Comparison of ENCODE assay signal across 8 cellular contexts in the genomic region with DNA sequence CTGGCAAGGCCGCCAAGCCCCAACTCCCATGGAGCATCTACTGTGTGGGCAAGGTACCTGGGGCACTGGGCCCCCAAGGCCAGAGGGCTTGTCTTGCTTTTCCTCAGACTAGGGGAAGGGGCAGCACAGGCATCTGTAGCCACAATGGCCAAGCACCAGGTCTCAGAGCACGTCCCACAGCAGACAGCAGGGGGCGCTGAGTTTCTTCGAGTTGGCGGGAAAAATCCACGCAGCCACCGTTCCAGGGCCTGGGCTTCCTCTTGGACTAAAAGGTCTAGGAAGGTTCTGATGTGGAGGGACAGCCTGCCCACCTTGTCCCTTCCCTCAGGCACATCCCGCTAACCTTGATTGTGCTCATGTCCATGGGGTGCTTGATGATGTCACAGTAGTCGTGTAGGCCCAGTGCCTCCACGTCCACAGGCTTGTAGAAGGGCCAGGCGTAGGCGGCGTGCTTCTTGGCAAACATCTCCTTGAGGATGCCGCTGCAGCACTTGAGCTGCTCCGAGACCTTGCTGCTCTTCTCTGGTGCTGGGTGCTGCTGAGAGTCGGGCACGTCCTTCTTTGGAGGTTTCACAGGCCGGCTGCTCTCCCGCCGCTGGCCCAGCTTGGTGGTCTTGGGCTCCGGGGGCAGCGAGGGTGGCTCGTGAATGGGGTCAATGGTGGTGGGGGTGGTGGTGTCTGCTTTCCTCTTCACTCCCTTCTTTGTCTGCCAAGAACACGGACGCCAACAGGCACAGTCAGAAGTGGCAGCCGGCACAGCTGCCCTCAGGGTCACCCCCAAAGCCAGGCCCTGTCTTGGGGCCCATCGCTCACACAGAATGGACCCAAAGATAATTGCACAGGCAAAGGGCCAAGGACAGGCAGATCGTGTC. TPM values are rescaled to one million over a fixed set of nuclear protein-coding genes. Genes with fewer than 3 reads are reported as not detected.
A peak's percentile ranks its signal among the peaks of the same experiment; 100 is the strongest.
DNase-seq lines count a peak whose midpoint lies in the region; ATAC-seq, FAIRE-seq and TF ChIP-seq lines count a peak whose summit lies in the region.

No MANE protein-coding gene starts in this region.

- peak; percentile 49 to 82 (median 71) for ATAC-seq in natural killer cell
- ATAC-seq in stimulated activated memory B cell treated with anti-CD40 and anti-IgM and Interleukin-4, amounts not matched to agents 10 μg/mL and 1 μg/mL and 100 μg/mL, for 72 hours = no peak
- ATAC-seq in HG02970 (IDR thresholded peaks at IDR 0.05; ENCODE audit: low FRiP score, unreplicated experiment) = no peak

- peak; percentile 68 for DNase-seq in GM12892 (ENCODE audit: insufficient read length)
- DNase-seq in activated T-cell treated with anti-CD3 and anti-CD28 coated beads, Interleukin-2, amount 50 U/mL, for 1 hour = peak; percentile 78
- DNase-seq in fibroblast of gingiva (ENCODE audit: low read depth) = peak; percentile 61
- peak; percentile 70 for DNase-seq in natural killer cell

- no peaks in the 10 kb centered on the region for H3K36me3 Mint-ChIP-seq in natural killer cell
- peaks cover 52% of the 10 kb centered on the region for H3K36me3 Mint-ChIP-seq in stimulated activated memory B cell treated with anti-CD40 and anti-IgM and Interleukin-4, amounts not matched to agents 10 μg/mL and 1 μg/mL and 100 μg/mL, for 72 hours

- no peaks in the 10 kb centered on the region for H3K27me3 Mint-ChIP-seq in natural killer cell (ENCODE audit: low read depth in 2 of 2)
- H3K27me3 Mint-ChIP-seq in stimulated activated memory B cell treated with anti-CD40 and anti-IgM and Interleukin-4, amounts not matched to agents 10 μg/mL and 1 μg/mL and 100 μg/mL, for 72 hours = no peaks in the 10 kb centered on the region

- H3K79me2 ChIP-seq in OCI-LY3 (ENCODE audit: low read length) = peaks cover 78% of the 10 kb centered on the region

- H3K9me3 ChIP-seq in OCI-LY3 (ENCODE audit: insufficient read depth, low read length) = no peaks in the 10 kb centered on the region

- TF ChIP-seq POLR2A in GM12892 (IDR thresholded peaks at IDR 0.05; ENCODE audit: low read depth, low read length) = no peak

- FAIRE-seq in GM12892 (lab: Jason Lieb, UNC) = peak; percentile 78

- no peak overlapping the region for H3K27ac ChIP-seq in 22Rv1
- H3K27ac ChIP-seq in OCI-LY3 (ENCODE audit: low read length) = no peak overlapping the region

- H4K20me1 ChIP-seq in OCI-LY3 (ENCODE audit: insufficient read depth, low read length) = peaks cover 71% of the 10 kb centered on the region

- H3K27me3 ChIP-seq in OCI-LY3 (ENCODE audit: low read depth, low read length) = no peaks in the 10 kb centered on the region

- no peak overlapping the region for H3K4me2 ChIP-seq in OCI-LY3 (ENCODE audit: low read length)

- no peaks in the 10 kb centered on the region for H3K9me3 Mint-ChIP-seq in natural killer cell
- H3K9me3 Mint-ChIP-seq in stimulated activated memory B cell treated with anti-CD40 and anti-IgM and Interleukin-4, amounts not matched to agents 10 μg/mL and 1 μg/mL and 100 μg/mL, for 72 hours = no peaks in the 10 kb centered on the region

- peaks cover 88% of the 10 kb centered on the region for H3K36me3 ChIP-seq in OCI-LY3 (replicated peaks; ENCODE audit: low read depth, low read length)

- H3K9ac ChIP-seq in OCI-LY3 (ENCODE audit: low read length) = no peak overlapping the region

- H3K4me1 ChIP-seq in OCI-LY3 (ENCODE audit: low read length) = no peaks in the 10 kb centered on the region

- no peak overlapping the region for H3K4me3 ChIP-seq in OCI-LY3 (ENCODE audit: low read length)

- peak; percentile 86 for TF ChIP-seq CTCF in 22Rv1 (IDR thresholded peaks at IDR 0.05)
- peak; percentile 94 for TF ChIP-seq CTCF in OCI-LY3 (IDR thresholded peaks at IDR 0.05; ENCODE audit: low read depth, low read length)
- TF ChIP-seq CTCF in natural killer cell (IDR thresholded peaks at IDR 0.05) = peak; percentile 76

- H3K4me3 Mint-ChIP-seq in natural killer cell = no peak overlapping the region
- no peak overlapping the region for H3K4me3 Mint-ChIP-seq in stimulated activated memory B cell treated with anti-CD40 and anti-IgM and Interleukin-4, amounts not matched to agents 10 μg/mL and 1 μg/mL and 100 μg/mL, for 72 hours

- no peak overlapping the region for H3K27ac Mint-ChIP-seq in natural killer cell
- H3K27ac Mint-ChIP-seq in stimulated activated memory B cell treated with anti-CD40 and anti-IgM and Interleukin-4, amounts not matched to agents 10 μg/mL and 1 μg/mL and 100 μg/mL, for 72 hours = peak overlapping the region; percentile 35

- intact Hi-C loops in natural killer cell (cut with micrococcal nuclease) = loop anchor here (2.0 to 10.0 kb wide), 2 partner anchors 67 to 201 kb away; a partner anchor contains a TSS

- H3K4me1 Mint-ChIP-seq in natural killer cell = peaks cover 9 to 27% of the 10 kb centered on the region in 2 donors
- H3K4me1 Mint-ChIP-seq in stimulated activated memory B cell treated with anti-CD40 and anti-IgM and Interleukin-4, amounts not matched to agents 10 μg/mL and 1 μg/mL and 100 μg/mL, for 72 hours = peaks cover 35% of the 10 kb centered on the region

- H2AFZ ChIP-seq in OCI-LY3 (ENCODE audit: low read depth, low read length) = no peak overlapping the region

RNA-seq across cellular contexts. Expression of a gene that starts 32.0 kb away (rescaled TPM):
- polyA plus RNA-seq in GM12892 (2012; ENCODE audit: missing spikeins) = not detected
- total RNA-seq in natural killer cell = not detected

Comparison
In these comparisons a context has a peak if more than half of its experiments do, and no peak if none do; other contexts are left out.
1. ATAC-seq: peak in natural killer cell (3 of 3); none in stimulated activated memory B cell treated with anti-CD40 and anti-IgM and Interleukin-4, amounts not matched to agents 10 μg/mL and 1 μg/mL and 100 μg/mL, for 72 hours (single experiment) and HG02970 (single experiment).
2. Peak in every context shown above with its lines, with median percentiles within 50 percentile points of each other: CTCF ChIP-seq and DNase-seq.